Comparison of ENCODE assay signal across 15 cellular contexts in the genomic region with DNA sequence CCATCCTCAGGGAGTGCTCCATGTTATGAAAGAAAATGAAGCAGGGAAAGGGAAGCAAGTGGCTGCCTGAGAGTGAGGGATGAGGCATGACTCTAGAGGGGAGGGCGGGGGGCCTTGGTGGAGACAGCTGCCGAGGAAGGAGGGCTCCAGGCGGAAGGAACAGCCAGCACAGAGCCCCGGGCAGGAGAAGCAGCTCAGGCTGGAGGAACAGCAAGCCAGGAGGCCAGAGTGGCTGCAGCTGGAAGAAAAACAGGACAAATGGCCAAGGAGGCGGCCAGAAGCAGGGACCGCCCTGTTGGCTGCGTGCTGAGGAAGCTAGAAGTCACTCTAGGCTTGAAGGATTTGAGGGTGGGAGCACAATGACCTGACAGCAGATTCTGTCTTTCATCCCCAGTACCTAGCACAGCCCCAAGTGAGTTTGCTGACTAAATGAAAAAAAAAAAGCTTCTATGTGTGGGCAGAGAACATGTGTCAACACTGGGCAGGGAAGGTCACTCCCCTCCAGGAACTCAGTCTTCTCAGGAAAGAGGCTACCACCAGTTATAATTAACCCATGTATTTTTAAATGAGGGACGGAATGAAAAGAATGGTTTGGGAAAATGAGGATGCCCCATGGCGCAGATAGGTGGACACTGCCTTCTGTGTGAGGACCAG.
DNase-seq lines count a peak whose midpoint lies in the region; ATAC-seq and TF ChIP-seq lines count a peak whose summit lies in the region.
"Had no signal": no experiment of that assay in that cellular context is flagged by ENCODE, and none has a peak within 500 bp of the region (broad histone marks: within the 10 kb centered on the region; RNA-seq: fewer than 3 reads in every experiment).

No MANE protein-coding gene starts in this region.

- H3K9ac ChIP-seq in Karpas-422 (ENCODE audit: low read length) (peak overlapping the region; percentile 72), skeletal muscle tissue (ENCODE audit: low read depth in 1 of 3, low read length in 3 of 3) (no peak overlapping the region)
- H3K9ac ChIP-seq: BLaER1 treated with 17β-estradiol and CSF1 and Interleukin-3, amounts not matched to agents 10 nM and 100 nM had no signal

- no peaks in the 10 kb centered on the region for H3K36me3 ChIP-seq in Karpas-422 (ENCODE audit: insufficient read depth, low read length)
- H3K36me3 ChIP-seq in lung (ENCODE audit: control insufficient read depth in 2 of 2, insufficient read depth in 2 of 2, low read length in 2 of 2): no peaks in the 10 kb centered on the region
- H3K36me3 ChIP-seq in skeletal muscle tissue (ENCODE audit: control insufficient read depth in 3 of 3, insufficient read depth in 3 of 3, low read length in 3 of 3): no peaks in the 10 kb centered on the region
- H3K36me3 ChIP-seq: ascending aorta, prostate gland, thyroid gland had no signal

- H3K79me2 ChIP-seq in Karpas-422 (ENCODE audit: low read length): no peaks in the 10 kb centered on the region

- H4K20me1 ChIP-seq in Karpas-422 (ENCODE audit: insufficient read depth, low read depth, low read length): no peaks in the 10 kb centered on the region
- H4K20me1 ChIP-seq: BLaER1 treated with 17β-estradiol and CSF1 and Interleukin-3, amounts not matched to agents 10 nM and 100 nM had no signal

- H3K27me3 ChIP-seq in Karpas-422 (ENCODE audit: low read length) (no peaks in the 10 kb centered on the region), lung (ENCODE audit: control insufficient read depth, insufficient read depth) (no peaks in the 10 kb centered on the region), skeletal muscle tissue (ENCODE audit: control insufficient read depth in 3 of 3, insufficient read depth in 3 of 3, low read length in 3 of 3) (no peaks in the 10 kb centered on the region)
- H3K27me3 ChIP-seq: ascending aorta; BLaER1 treated with 17β-estradiol and CSF1 and Interleukin-3, amounts not matched to agents 10 nM and 100 nM; thyroid gland had no signal

- TF ChIP-seq CTCF in fibroblast of pulmonary artery (IDR thresholded peaks at IDR 0.05; ENCODE audit: low read length, missing control alignments): no peak
- TF ChIP-seq CTCF in lung (IDR thresholded peaks at IDR 0.05; ENCODE audit: control extremely low read depth, extremely low read depth): no peak

- peak overlapping the region; percentile 86 for H3K4me2 ChIP-seq in Karpas-422 (ENCODE audit: low read depth, low read length, poor library complexity, severe bottlenecking)

- WGBS in lung, 2 donors: 58 to 69% methylated on average over 9 of the region's 9 CpGs

- H2AFZ ChIP-seq in Karpas-422 (ENCODE audit: low read length): no peak overlapping the region

- H3K9me3 ChIP-seq in Karpas-422 (ENCODE audit: low read length): no peaks in the 10 kb centered on the region
- peaks cover 0 to 5% of the 10 kb centered on the region in 2 donors for H3K9me3 ChIP-seq in lung (ENCODE audit: control insufficient read depth in 2 of 2, insufficient read depth in 1 of 2, low read length in 1 of 2)
- H3K9me3 ChIP-seq in skeletal muscle tissue (ENCODE audit: control insufficient read depth in 3 of 3, low read length in 3 of 3): no peaks in the 10 kb centered on the region
- H3K9me3 ChIP-seq: ascending aorta, prostate gland, thyroid gland had no signal

- H3K27ac ChIP-seq in Karpas-422 (ENCODE audit: low read length) (peak overlapping the region; percentile 95; the same call in 1 of the 2 replicates), lung (ENCODE audit: low read depth in 1 of 2, low read length in 1 of 2) (peak overlapping the region; percentile 2 to 56), skeletal muscle tissue (ENCODE audit: low read depth, low read length) (peak overlapping the region; percentile 9)
- H3K27ac ChIP-seq: ascending aorta; BLaER1 treated with 17β-estradiol and CSF1 and Interleukin-3, amounts not matched to agents 10 nM and 100 nM; epithelial cell of prostate; thyroid gland had no signal

- H3K4me1 ChIP-seq in Karpas-422 (ENCODE audit: low read length) (peaks cover 100% of the 10 kb centered on the region), lung (ENCODE audit: control insufficient read depth in 2 of 2, insufficient read depth in 2 of 2, low read length in 2 of 2) (peaks cover 7 to 25% of the 10 kb centered on the region in 2 donors), skeletal muscle tissue (ENCODE audit: control insufficient read depth in 3 of 3, insufficient read depth in 3 of 3, low read length in 3 of 3) (peaks cover 9 to 28% (median 12%) of the 10 kb centered on the region in 3 donors)
- H3K4me1 ChIP-seq: ascending aorta had no signal

- H3K4me3 ChIP-seq in Karpas-422 (ENCODE audit: low read length) (peak overlapping the region; percentile 63; the same call in 1 of the 2 replicates), fibroblast of pulmonary artery (replicated peaks; ENCODE audit: low read depth, low read length) (no peak overlapping the region), lung (no peak overlapping the region), skeletal muscle tissue (ENCODE audit: low read length in 3 of 3) (no peak overlapping the region)
- H3K4me3 ChIP-seq: ascending aorta; BLaER1 treated with 17β-estradiol and CSF1 and Interleukin-3, amounts not matched to agents 10 nM and 100 nM; prostate gland; thyroid gland had no signal

- DNase-seq in Karpas-422 (no peak), fibroblast of pulmonary artery (ENCODE audit: low read depth) (peak; percentile 37), lung (ENCODE audit: low spot score) (no peak), NCI-H2227 treated with DMSO at 0.1 percent for 48 hours (lab: John Stamatoyannopoulos, UW) (no peak), NK-92 (lab: John Stamatoyannopoulos, UW; ENCODE audit: unreplicated experiment) (no peak)
- DNase-seq: KBM-7, NCI-H2081, thyroid gland had no signal

- ATAC-seq in lung (ENCODE audit: insufficient read depth, low FRiP score) (peak; percentile 35), HG03175 (IDR thresholded peaks at IDR 0.05; ENCODE audit: unreplicated experiment) (no peak), HG03159 (IDR thresholded peaks at IDR 0.05; ENCODE audit: unreplicated experiment) (no peak)

- H3K9me2 ChIP-seq in Karpas-422 (replicated peaks; ENCODE audit: insufficient read depth, low read length): no peaks in the 10 kb centered on the region

Comparison
In these comparisons a context has a peak if more than half of its experiments do, and no peak if none do; other contexts are left out.
1. H3K27ac ChIP-seq: peak in every context shown above with its lines; median percentile 95 in Karpas-422; 29 in lung; 9 in skeletal muscle tissue.